Comparison of ENCODE assay signal across 20 cellular contexts in genomic region chr15:28026221-28026620, GRCh38.
DNase-seq lines count a peak whose midpoint lies in the region; ATAC-seq and TF ChIP-seq lines count a peak whose summit lies in the region.
"Had no signal": no experiment of that assay in that cellular context is flagged by ENCODE, and none has a peak within 500 bp of the region (broad histone marks: within the 10 kb centered on the region; RNA-seq: fewer than 3 reads in every experiment).

No MANE protein-coding gene starts in this region.

- no peak overlapping the region for H3K9ac ChIP-seq in colonic mucosa (ENCODE audit: low read depth in 2 of 2, low read length in 2 of 2)
- H3K9ac ChIP-seq: BLaER1 had no signal

- intact Hi-C loops in colonic mucosa (cut with DNase I) (no loop called here), testis (cut with DNase I; ENCODE audit: low total_unique reads) (no loop called here)

- TF ChIP-seq CTCF in GM13976 (IDR thresholded peaks at IDR 0.05; ENCODE audit: borderline replicate concordance, control extremely low read depth, extremely low read depth, insufficient read depth, missing control alignments) = no peak
- no peak for TF ChIP-seq CTCF in colonic mucosa (IDR thresholded peaks at IDR 0.05)
- TF ChIP-seq CTCF in testis (IDR thresholded peaks at IDR 0.05) = no peak

- H3K27me3 ChIP-seq in colonic mucosa (no peaks in the 10 kb centered on the region), testis (no peaks in the 10 kb centered on the region)
- H3K27me3 ChIP-seq: BLaER1 had no signal

- no peak overlapping the region for H3K4me3 ChIP-seq in colonic mucosa
- H3K4me3 ChIP-seq in testis = peak overlapping the region; percentile 27 to 40
- H3K4me3 ChIP-seq: BLaER1, GM12878 had no signal

- no peaks in the 10 kb centered on the region for H3K36me3 Mint-ChIP-seq in natural killer cell treated with Interleukin-12 subunit alpha and Interleukin-12 subunit beta and Interleukin-15 and Interleukin-18, amount 100 ng/mL, for 72 hours
- H3K36me3 Mint-ChIP-seq: CD4-positive, CD25-positive, alpha-beta regulatory T cell; CD8-positive, alpha-beta T cell had no signal

- no peaks in the 10 kb centered on the region for H3K4me1 Mint-ChIP-seq in natural killer cell treated with Interleukin-12 subunit alpha and Interleukin-12 subunit beta and Interleukin-15 and Interleukin-18, amount 100 ng/mL, for 72 hours (ENCODE audit: low read depth in 2 of 2)
- H3K4me1 Mint-ChIP-seq: B cell; CD4-positive, CD25-positive, alpha-beta regulatory T cell had no signal

- DNase-seq in GM13976 (ENCODE audit: low spot score) (peak; percentile 15), colonic mucosa (peak; percentile 9), iPS-NIHi7 (ENCODE audit: extremely low spot score) (peak; percentile 7), testis (no peak), amniotic stem cell (lab: John Stamatoyannopoulos, UW) (no peak), amygdala (lab: John Stamatoyannopoulos, UW) (no peak)
- DNase-seq in natural killer cell treated with Interleukin-12 subunit alpha and Interleukin-12 subunit beta and Interleukin-15 and Interleukin-18, amount 100 ng/mL, for 72 hours (ENCODE audit: low spot score) = no peak
- DNase-seq: Caco-2; CD4-positive, CD25-positive, alpha-beta regulatory T cell; CD8-positive, alpha-beta T cell; DMS79; EL; GDM1; GOT3; HCEC 1CT had no signal

- H3K27me3 Mint-ChIP-seq in natural killer cell treated with Interleukin-12 subunit alpha and Interleukin-12 subunit beta and Interleukin-15 and Interleukin-18, amount 100 ng/mL, for 72 hours = peaks cover 0 to 3% of the 10 kb centered on the region in 2 donors
- H3K27me3 Mint-ChIP-seq: B cell had no signal

- H3K36me3 ChIP-seq in colonic mucosa (no peaks in the 10 kb centered on the region), testis (ENCODE audit: low read depth, missing control alignments) (no peaks in the 10 kb centered on the region)
- H3K36me3 ChIP-seq: BLaER1 had no signal

- no peak overlapping the region for H3K27ac ChIP-seq in colonic mucosa
- no peak overlapping the region for H3K27ac ChIP-seq in testis
- H3K27ac ChIP-seq: 22Rv1, BLaER1, C4-2B had no signal

- in situ Hi-C loops in GM13976 (cut with MboI; ENCODE audit: low sequenced_read_pairs, unreplicated experiment) = no loop called here

- H3K4me3 Mint-ChIP-seq in natural killer cell treated with Interleukin-12 subunit alpha and Interleukin-12 subunit beta and Interleukin-15 and Interleukin-18, amount 100 ng/mL, for 72 hours = no peak overlapping the region
- H3K4me3 Mint-ChIP-seq: B cell; CD4-positive, CD25-positive, alpha-beta regulatory T cell; CD8-positive, alpha-beta T cell had no signal

- no peak for TF ChIP-seq POLR2A in testis (IDR thresholded peaks at IDR 0.05)

- 60 to 81% methylated on average over 9 of the region's 9 CpGs for WGBS in testis, 2 donors

- H3K4me1 ChIP-seq in colonic mucosa (no peaks in the 10 kb centered on the region), testis (peaks cover 11% of the 10 kb centered on the region)

- no peak for ATAC-seq in natural killer cell treated with Interleukin-12 subunit alpha and Interleukin-12 subunit beta and Interleukin-15 and Interleukin-18, amount 100 ng/mL, for 72 hours
- ATAC-seq: CD8-positive, alpha-beta T cell; GM12878 had no signal

- H3K9me3 ChIP-seq in colonic mucosa = no peaks in the 10 kb centered on the region
- H3K9me3 ChIP-seq in testis = no peaks in the 10 kb centered on the region
- H3K9me3 ChIP-seq: Caco-2 had no signal

- H3K9me3 Mint-ChIP-seq in natural killer cell treated with Interleukin-12 subunit alpha and Interleukin-12 subunit beta and Interleukin-15 and Interleukin-18, amount 100 ng/mL, for 72 hours = no peaks in the 10 kb centered on the region
- H3K9me3 Mint-ChIP-seq: CD8-positive, alpha-beta T cell had no signal

- no peak overlapping the region for H3K27ac Mint-ChIP-seq in natural killer cell treated with Interleukin-12 subunit alpha and Interleukin-12 subunit beta and Interleukin-15 and Interleukin-18, amount 100 ng/mL, for 72 hours
- H3K27ac Mint-ChIP-seq: B cell; CD4-positive, CD25-positive, alpha-beta regulatory T cell; CD8-positive, alpha-beta T cell had no signal

Comparison
In these comparisons a context has a peak if more than half of its experiments do, and no peak if none do; other contexts are left out.
1. DNase-seq: peak in GM13976 (single experiment), colonic mucosa (single experiment) and iPS-NIHi7 (single experiment); none in testis (single experiment), amniotic stem cell (single experiment), amygdala (0 of 56) and natural killer cell treated with Interleukin-12 subunit alpha and Interleukin-12 subunit beta and Interleukin-15 and Interleukin-18, amount 100 ng/mL, for 72 hours (single experiment).